14 cellular contexts compared by ENCODE assay signal in the genomic region with DNA sequence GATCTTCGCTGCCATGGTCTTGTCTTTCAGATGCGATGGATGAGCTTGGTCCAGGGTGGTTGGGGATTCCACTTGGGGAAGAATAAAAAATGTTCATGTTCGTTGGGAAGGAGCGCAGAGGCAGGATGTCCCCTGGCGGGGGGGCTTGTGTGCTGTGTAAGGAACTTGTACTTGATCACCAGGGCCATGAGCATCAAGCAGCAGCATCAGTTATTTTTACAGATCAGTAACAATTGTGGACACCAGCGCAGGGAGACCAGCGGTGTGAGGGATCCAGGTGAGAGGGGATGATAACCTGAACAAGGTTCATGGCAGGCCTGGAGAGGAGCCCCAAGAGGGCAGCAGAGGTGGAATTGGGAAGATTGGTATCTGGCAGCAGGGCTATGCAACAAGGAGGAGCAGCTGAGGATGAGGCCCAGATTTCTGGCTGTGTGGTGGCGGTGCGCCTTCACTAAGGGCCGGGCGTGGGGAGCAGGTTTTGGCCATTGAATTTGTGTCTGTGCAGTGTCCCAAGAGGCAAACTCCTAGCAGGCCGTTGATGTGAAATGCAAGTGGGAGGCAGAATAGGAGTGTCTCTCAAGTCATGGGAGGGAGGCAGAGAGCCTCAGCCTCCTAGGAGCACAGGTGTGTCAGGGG. TPM values are rescaled to one million over a fixed set of nuclear protein-coding genes. Genes with fewer than 3 reads are reported as not detected.
A peak's percentile ranks its signal among the peaks of the same experiment; 100 is the strongest.
DNase-seq lines count a peak whose midpoint lies in the region; ATAC-seq, FAIRE-seq and TF ChIP-seq lines count a peak whose summit lies in the region.
"Had no signal": no experiment of that assay in that cellular context is flagged by ENCODE, and none has a peak within 500 bp of the region (broad histone marks: within the 10 kb centered on the region; RNA-seq: fewer than 3 reads in every experiment).

No MANE protein-coding gene starts in this region.

- 0 out of 22 replicates have a peak overlapping the region, but pooled peaks of 1 of the 11 experiments have one; percentile 8 for H3K9ac ChIP-seq in BLaER1 treated with 17β-estradiol and CSF1 and Interleukin-3, amounts not matched to agents 10 nM and 100 nM
- no peak overlapping the region for H3K9ac ChIP-seq in GM12878 (ENCODE audit: control insufficient read depth, insufficient read depth, low read length)

- CTCF ChIA-PET in Calu3 (lab: Charles Lee) (interaction anchor here (0.8 to 1.2 kb wide), 2 partner anchors 38 to 59 kb away, joined by 3 to 4 read pairs; a partner anchor contains a TSS), GM12878 (lab: Yijun Ruan, JAX) (interaction anchor here (0.6 to 2.8 kb wide), 6 partner anchors 16 to 192 kb away, joined by 3 to 12 read pairs (median 8); a partner anchor contains a TSS)
- CTCF ChIA-PET in naive thymus-derived CD4-positive, alpha-beta T cell (lab: Charles Lee) = no interaction called here

- intact Hi-C loops in Calu3 (cut with micrococcal nuclease; ENCODE audit: unreplicated experiment) (loop anchor here (5.0 to 10.0 kb wide), 3 partner anchors 58 to 265 kb away; a partner anchor contains a TSS), GM12878 (cut with micrococcal nuclease; ENCODE audit: unreplicated experiment) (no loop called here)
- intact Hi-C loops in naive thymus-derived CD4-positive, alpha-beta T cell (cut with micrococcal nuclease) = loop anchor here (5.0 kb wide), 6 partner anchors 58 to 673 kb away; a partner anchor contains a TSS

- peaks cover 43% of the 10 kb centered on the region for H3K4me1 Mint-ChIP-seq in Calu3 (ENCODE audit: low read depth, unreplicated experiment)
- H3K4me1 Mint-ChIP-seq in naive thymus-derived CD4-positive, alpha-beta T cell = peaks cover 46 to 69% (median 57%) of the 10 kb centered on the region in 7 donors

- no peak for FAIRE-seq in GM12878 (lab: Jason Lieb, UNC)
- FAIRE-seq: keratinocyte had no signal

- peaks cover 53% of the 10 kb centered on the region for H3K36me3 Mint-ChIP-seq in Calu3 (ENCODE audit: insufficient read depth, unreplicated experiment)
- H3K36me3 Mint-ChIP-seq in naive thymus-derived CD4-positive, alpha-beta T cell = peaks cover 0 to 14% (median 4%) of the 10 kb centered on the region in 5 donors

- H3K9me3 ChIP-seq in BLaER1 treated with 17β-estradiol and CSF1 and Interleukin-3, amounts not matched to agents 10 nM and 100 nM (replicated peaks in 1 of 11) = no peaks in the 10 kb centered on the region
- no peaks in the 10 kb centered on the region for H3K9me3 ChIP-seq in GM12878 (replicated peaks; ENCODE audit: control insufficient read depth, insufficient read depth, low read length)
- H3K9me3 ChIP-seq in naive thymus-derived CD4-positive, alpha-beta T cell (ENCODE audit: control insufficient read depth in 2 of 3, low read length in 3 of 3) = no peaks in the 10 kb centered on the region
- H3K9me3 ChIP-seq: ascending aorta had no signal

- RAD21 ChIA-PET in GM12878 (lab: Charles Lee; ENCODE audit: unreplicated experiment) = interaction anchor here (1.1 kb wide), 1 partner anchor 38 kb away, joined by 5 read pairs; a partner anchor contains a TSS

- no peak for TF ChIP-seq EP300 in GM12878 (IDR thresholded peaks at IDR 0.05; ENCODE audit: borderline replicate concordance in 1 of 2, control insufficient read depth in 1 of 2, low read depth in 2 of 2, low read length in 2 of 2)

- no peak overlapping the region for H3K4me3 ChIP-seq in BLaER1 treated with 17β-estradiol and CSF1 and Interleukin-3, amounts not matched to agents 10 nM and 100 nM
- H3K4me3 ChIP-seq in GM12878 = peak overlapping the region; percentile 27; the same call in 1 of the 2 replicates
- no peak overlapping the region for H3K4me3 ChIP-seq in naive thymus-derived CD4-positive, alpha-beta T cell (ENCODE audit: low read length)

- no peak overlapping the region for H3K27ac ChIP-seq in BLaER1 treated with 17β-estradiol and CSF1 and Interleukin-3, amounts not matched to agents 10 nM and 100 nM
- no peak overlapping the region for H3K27ac ChIP-seq in GM12878 (ENCODE audit: control insufficient read depth, insufficient read depth)
- no peak overlapping the region for H3K27ac ChIP-seq in naive thymus-derived CD4-positive, alpha-beta T cell (ENCODE audit: low read depth, low read length)
- H3K27ac ChIP-seq: ascending aorta, RWPE1 had no signal

- H3K4me3 Mint-ChIP-seq in Calu3 (ENCODE audit: low read depth, unreplicated experiment) = peak overlapping the region; percentile 77
- peak overlapping the region; percentile 13 to 90 (median 86) for H3K4me3 Mint-ChIP-seq in naive thymus-derived CD4-positive, alpha-beta T cell

- peaks cover 1 to 45% (median 21%) of the 10 kb centered on the region in 11 experiments; a peak in 17 of 22 replicates for H3K36me3 ChIP-seq in BLaER1 treated with 17β-estradiol and CSF1 and Interleukin-3, amounts not matched to agents 10 nM and 100 nM
- H3K36me3 ChIP-seq in GM12878 (ENCODE audit: control insufficient read depth in 2 of 2, insufficient read depth in 2 of 2, low read length in 1 of 2) = peaks cover 0 to 2% of the 10 kb centered on the region in 2 experiments; a peak in 1 of 4 replicates
- H3K36me3 ChIP-seq in naive thymus-derived CD4-positive, alpha-beta T cell (ENCODE audit: control insufficient read depth in 2 of 3, insufficient read depth in 3 of 3, low read length in 3 of 3) = peaks cover 0 to 39% (median 0%) of the 10 kb centered on the region in 3 experiments

- no peak for TF ChIP-seq POLR2A in GM12878 (IDR thresholded peaks at IDR 0.05; ENCODE audit: low read depth, low read length)

- peaks cover 0 to 4% (median 0%) of the 10 kb centered on the region in 11 experiments; a peak in 3 of 22 replicates for H3K27me3 ChIP-seq in BLaER1 treated with 17β-estradiol and CSF1 and Interleukin-3, amounts not matched to agents 10 nM and 100 nM
- no peaks in the 10 kb centered on the region for H3K27me3 ChIP-seq in GM12878 (replicated peaks in 1 of 2; ENCODE audit: control insufficient read depth in 2 of 2, insufficient read depth in 2 of 2, low read length in 1 of 2)
- H3K27me3 ChIP-seq in naive thymus-derived CD4-positive, alpha-beta T cell (ENCODE audit: control insufficient read depth in 2 of 2, insufficient read depth in 2 of 2, low read length in 2 of 2) = no peaks in the 10 kb centered on the region
- H3K27me3 ChIP-seq: ascending aorta had no signal

- WGBS in GM12878 (ENCODE audit: insufficient coverage, insufficient replicate concordance, low lambda C conversion rate, missing lambda C conversion rate) = 82% methylated on average over 9 of the region's 12 CpGs

- TF ChIP-seq CTCF in Calu3 (IDR thresholded peaks at IDR 0.05; ENCODE audit: unreplicated experiment) (peak; percentile 9), GM12878 (IDR thresholded peaks at IDR 0.05 in 2 of 3, conservative IDR thresholded peaks at IDR 0.05 in 1 of 3; ENCODE audit: control insufficient read depth in 2 of 3, extremely low read depth in 1 of 3, insufficient read depth in 1 of 3, low read depth in 3 of 3, low read length in 3 of 3) (peak; percentile 5 to 14 (median 6); a peak in 2 of 6 replicates)

- ATAC-seq in GM12878 = no peak
- ATAC-seq in naive thymus-derived CD4-positive, alpha-beta T cell = no peak
- no peak for ATAC-seq in GM18867 (IDR thresholded peaks at IDR 0.05; ENCODE audit: unreplicated experiment)

- POLR2A ChIA-PET in GM12878 (lab: Charles Lee) = interaction anchor here (1.1 kb wide), 1 partner anchor 59 kb away, joined by 3 read pairs; a partner anchor contains a TSS
- POLR2A ChIA-PET in naive thymus-derived CD4-positive, alpha-beta T cell (lab: Charles Lee) = interaction anchor here (0.6 to 7.0 kb wide), 3 partner anchors 19 to 38 kb away, joined by 3 to 48 read pairs (median 3); no protein-coding TSS in a partner anchor

- H3K4me1 ChIP-seq in BLaER1 treated with 17β-estradiol and CSF1 and Interleukin-3, amounts not matched to agents 10 nM and 100 nM = peaks cover 24 to 69% (median 64%) of the 10 kb centered on the region in 10 experiments
- peaks cover 12% of the 10 kb centered on the region for H3K4me1 ChIP-seq in GM12878 (ENCODE audit: control insufficient read depth, insufficient read depth, low read length)
- peaks cover 37 to 46% of the 10 kb centered on the region in 2 donors for H3K4me1 ChIP-seq in naive thymus-derived CD4-positive, alpha-beta T cell (ENCODE audit: control insufficient read depth in 2 of 2, insufficient read depth in 2 of 2, low read length in 2 of 2)

- no peaks in the 10 kb centered on the region for H3K27me3 Mint-ChIP-seq in Calu3 (ENCODE audit: unreplicated experiment)
- no peaks in the 10 kb centered on the region for H3K27me3 Mint-ChIP-seq in naive thymus-derived CD4-positive, alpha-beta T cell

- no peaks in the 10 kb centered on the region for H3K9me3 Mint-ChIP-seq in Calu3 (ENCODE audit: low read depth, unreplicated experiment)
- H3K9me3 Mint-ChIP-seq in naive thymus-derived CD4-positive, alpha-beta T cell = no peaks in the 10 kb centered on the region

- in situ Hi-C loops in GM12878 (cut with MboI) = no loop called here

- no peak for DNase-seq in Calu3
- no peak for DNase-seq in GM12878 (ENCODE audit: low read depth, low spot score)
- DNase-seq in naive thymus-derived CD4-positive, alpha-beta T cell = no peak
- DNase-seq in activated CD8-positive, alpha-beta memory T cell treated with anti-CD3 and anti-CD28 coated beads, Interleukin-2, amount 50 U/mL, for 4 hours = no peak
- no peak for DNase-seq in AML-193 (lab: John Stamatoyannopoulos, UW)
- no peak for DNase-seq in NCI-H187 (lab: John Stamatoyannopoulos, UW)
- DNase-seq: effector memory CD4-positive, alpha-beta T cell; foreskin melanocyte; NCI-H1436 had no signal

- no peak for TF ChIP-seq RAD21 in GM12878 (IDR thresholded peaks at IDR 0.05; ENCODE audit: insufficient read depth, low read depth, low read length)

- H2AFZ ChIP-seq in GM12878 (ENCODE audit: control insufficient read depth, low read depth, low read length) = no peak overlapping the region

- peak overlapping the region; percentile 22 for H3K27ac Mint-ChIP-seq in Calu3 (ENCODE audit: unreplicated experiment)
- H3K27ac Mint-ChIP-seq in naive thymus-derived CD4-positive, alpha-beta T cell = peak overlapping the region in 8 of 9 donors; percentile 4 to 88 (median 58)

- peak overlapping the region in 10 of 11 experiments; percentile 7 to 100 (median 100); a peak in 19 of 22 replicates for H3K4me2 ChIP-seq in BLaER1 treated with 17β-estradiol and CSF1 and Interleukin-3, amounts not matched to agents 10 nM and 100 nM
- H3K4me2 ChIP-seq in GM12878 (ENCODE audit: control insufficient read depth, insufficient read depth) = peak overlapping the region; percentile 61

- peaks cover 27% of the 10 kb centered on the region for H3K79me2 ChIP-seq in GM12878 (ENCODE audit: control insufficient read depth, insufficient read depth, low read length)

- H4K20me1 ChIP-seq in BLaER1 treated with 17β-estradiol and CSF1 and Interleukin-3, amounts not matched to agents 10 nM and 100 nM = peaks cover 50 to 86% (median 80%) of the 10 kb centered on the region in 11 experiments; a peak in 20 of 22 replicates
- H4K20me1 ChIP-seq in GM12878 (ENCODE audit: control insufficient read depth, insufficient read depth) = peaks cover 5% of the 10 kb centered on the region; the same call in 1 of the 2 replicates

- BruUV-seq in Calu3 (replicated peaks; lab: Mats Ljungman, UMichigan) (no TSS peak), GM12878 (replicated peaks; lab: Mats Ljungman, UMichigan) (no TSS peak)

- SMC1A ChIA-PET in GM12878 (lab: Charles Lee; ENCODE audit: uncharacterized antibody, unreplicated experiment) = interaction anchor here (0.9 to 2.2 kb wide), 7 partner anchors 22 to 136 kb away, joined by 3 to 7 read pairs (median 4); a partner anchor contains a TSS

RNA-seq across cellular contexts. Expression of a gene that starts 3.9 kb away (rescaled TPM):
- total RNA-seq in Calu3 (2022) = 22.5 and 25.1 TPM in 2 replicates
- 20.3 and 22.8 TPM in 2 replicates for total RNA-seq in GM12878 (2013; cell fraction: nucleolus; rRNA removed)
- 4.0 and 4.7 TPM in 2 replicates for total RNA-seq in GM12878 (2014; rRNA removed)
- 2.8 and 3.2 TPM in 2 replicates for total RNA-seq in GM12878 (2014; rRNA removed; fragmentation: Illumina TruSeq; extraction: Trizol)
- 14.3 and 14.9 TPM in 2 replicates for total RNA-seq in GM12878 (2021)
- polyA plus RNA-seq in GM12878 (2011; ENCODE audit: low read depth) = 3.6 TPM
- polyA plus RNA-seq in GM12878 (2011; rRNA removed) = 3.2 and 9.6 TPM in 2 replicates
- 12.6 and 16.8 TPM in 2 replicates for polyA plus RNA-seq in GM12878 (2011; cell fraction: cytosol; rRNA removed)
- polyA plus RNA-seq in GM12878 (2011; cell fraction: nucleus; rRNA removed) = 28.6 and 33.7 TPM in 2 replicates
- 7.6 and 8.5 TPM in 2 replicates for polyA plus RNA-seq in GM12878 (2012)
- polyA plus RNA-seq in GM12878 (2014; fragmentation: Illumina TruSeq; extraction: Trizol) = 1.8 and 7.9 TPM in 2 replicates
- polyA plus RNA-seq in GM12878 (2014; fragmentation: Nextera tagmentation; extraction: Ambion mirVana) = 1 to 10 TPM in 1 of 2 experiments, under 1 TPM in 1; 0.72 to 1.9 TPM
- polyA plus RNA-seq in GM12878 (2014; rRNA removed) = 7.6 and 9.5 TPM in 2 replicates
- 1 to 10 TPM; 2.6 to 3.0 TPM for polyA plus RNA-seq in GM12878 (2016; fragmentation: Nextera tagmentation; extraction: Ambion mirVana)
- polyA minus RNA-seq in GM12878 (2011; rRNA and poly(A)+ RNA removed) = 15.1 and 29.7 TPM in 2 replicates
- polyA minus RNA-seq in GM12878 (2011; cell fraction: cytosol; rRNA and poly(A)+ RNA removed) = 14.7 and 16.7 TPM in 2 replicates
- 10.8 and 21.8 TPM in 2 replicates for polyA minus RNA-seq in GM12878 (2011; cell fraction: nucleus; rRNA and poly(A)+ RNA removed)
- 10 to 100 TPM; 32.1 to 51.5 (median 44.6) TPM for total RNA-seq in naive thymus-derived CD4-positive, alpha-beta T cell
- polyA plus RNA-seq in naive thymus-derived CD4-positive, alpha-beta T cell = 1 to 10 TPM; 4.0 to 5.8 TPM

RNA-seq across cellular contexts. Expression of a gene that starts 23.8 kb away (rescaled TPM):
- 6.5 and 7.5 TPM in 2 replicates for total RNA-seq in Calu3 (2022)
- total RNA-seq in GM12878 (2013; cell fraction: nucleolus; rRNA removed) = 12.3 and 15.0 TPM in 2 replicates
- total RNA-seq in GM12878 (2014; rRNA removed) = 2.7 and 3.3 TPM in 2 replicates
- total RNA-seq in GM12878 (2014; rRNA removed; fragmentation: Illumina TruSeq; extraction: Trizol) = 2.6 and 2.8 TPM in 2 replicates
- total RNA-seq in GM12878 (2021) = 3.5 and 3.9 TPM in 2 replicates
- polyA plus RNA-seq in GM12878 (2011; ENCODE audit: low read depth) = 1.00 TPM
- polyA plus RNA-seq in GM12878 (2011; rRNA removed) = 1.7 and 2.3 TPM in 2 replicates
- polyA plus RNA-seq in GM12878 (2011; cell fraction: cytosol; rRNA removed) = 1.1 and 2.2 TPM in 2 replicates
- polyA plus RNA-seq in GM12878 (2011; cell fraction: nucleus; rRNA removed) = 17.6 and 25.2 TPM in 2 replicates
- polyA plus RNA-seq in GM12878 (2012) = 2.0 and 2.6 TPM in 2 replicates
- polyA plus RNA-seq in GM12878 (2014; fragmentation: Illumina TruSeq; extraction: Trizol) = 1.5 and 2.0 TPM in 2 replicates
- under 1 TPM; 0.34 to 0.77 TPM for polyA plus RNA-seq in GM12878 (2014; fragmentation: Nextera tagmentation; extraction: Ambion mirVana)
- 5.3 and 6.2 TPM in 2 replicates for polyA plus RNA-seq in GM12878 (2014; rRNA removed)
- polyA plus RNA-seq in GM12878 (2016; fragmentation: Nextera tagmentation; extraction: Ambion mirVana) = 1 to 10 TPM; 2.6 to 2.8 TPM
- 1.6 and 1.9 TPM in 2 replicates for polyA minus RNA-seq in GM12878 (2011; rRNA and poly(A)+ RNA removed)
- 0.94 TPM in 1 of 2 replicates, not detected in the other for polyA minus RNA-seq in GM12878 (2011; cell fraction: cytosol; rRNA and poly(A)+ RNA removed)
- 3.1 and 4.7 TPM in 2 replicates for polyA minus RNA-seq in GM12878 (2011; cell fraction: nucleus; rRNA and poly(A)+ RNA removed)
- 10 to 100 TPM in 4 of 5 experiments, 1 to 10 TPM in 1; 9.4 to 19.8 (median 17.8) TPM for total RNA-seq in naive thymus-derived CD4-positive, alpha-beta T cell
- polyA plus RNA-seq in naive thymus-derived CD4-positive, alpha-beta T cell = under 1 TPM; 0.64 to 0.87 TPM

RNA-seq across cellular contexts. Expression of a gene that starts 37.8 kb away (rescaled TPM):
- total RNA-seq in Calu3 (2022) (12.2 and 14.1 TPM in 2 replicates), GM12878 (2014; rRNA removed) (30.0 and 32.1 TPM in 2 replicates), GM12878 (2014; rRNA removed; fragmentation: Illumina TruSeq; extraction: Trizol) (11.2 and 11.5 TPM in 2 replicates), GM12878 (2021) (23.0 and 24.9 TPM in 2 replicates)
- total RNA-seq in GM12878 (2013; cell fraction: nucleolus; rRNA removed) = 24.3 and 25.0 TPM in 2 replicates
- 8.5 TPM for polyA plus RNA-seq in GM12878 (2011; ENCODE audit: low read depth)
- polyA plus RNA-seq in GM12878 (2011; rRNA removed) (9.1 and 18.6 TPM in 2 replicates), GM12878 (2014; fragmentation: Illumina TruSeq; extraction: Trizol) (1.8 and 7.4 TPM in 2 replicates), GM12878 (2014; fragmentation: Nextera tagmentation; extraction: Ambion mirVana) (10 to 100 TPM; 18.0 to 22.5 TPM), GM12878 (2014; rRNA removed) (31.8 and 37.9 TPM in 2 replicates), GM12878 (2016; fragmentation: Nextera tagmentation; extraction: Ambion mirVana) (10 to 100 TPM; 30.3 to 36.2 TPM)
- polyA plus RNA-seq in GM12878 (2011; cell fraction: cytosol; rRNA removed) = 18.4 and 28.0 TPM in 2 replicates
- polyA plus RNA-seq in GM12878 (2011; cell fraction: nucleus; rRNA removed) = 25.2 and 29.1 TPM in 2 replicates
- polyA plus RNA-seq in GM12878 (2012) = 16.2 and 19.1 TPM in 2 replicates
- 7.2 and 13.4 TPM in 2 replicates for polyA minus RNA-seq in GM12878 (2011; rRNA and poly(A)+ RNA removed)
- 4.2 and 4.8 TPM in 2 replicates for polyA minus RNA-seq in GM12878 (2011; cell fraction: cytosol; rRNA and poly(A)+ RNA removed)
- 4.8 and 9.9 TPM in 2 replicates for polyA minus RNA-seq in GM12878 (2011; cell fraction: nucleus; rRNA and poly(A)+ RNA removed)
- 10 to 100 TPM; 12.0 to 38.4 (median 16.4) TPM for total RNA-seq in naive thymus-derived CD4-positive, alpha-beta T cell
- polyA plus RNA-seq in naive thymus-derived CD4-positive, alpha-beta T cell = 10 to 100 TPM; 15.6 to 19.9 TPM

RNA-seq across cellular contexts. Expression of a gene that starts 49.9 kb away (rescaled TPM):
- 23.8 and 25.3 TPM in 2 replicates for total RNA-seq in Calu3 (2022)
- 47.1 and 54.6 TPM in 2 replicates for total RNA-seq in GM12878 (2013; cell fraction: nucleolus; rRNA removed)
- 15.8 and 16.5 TPM in 2 replicates for total RNA-seq in GM12878 (2014; rRNA removed)
- total RNA-seq in GM12878 (2014; rRNA removed; fragmentation: Illumina TruSeq; extraction: Trizol) = 6.3 and 7.2 TPM in 2 replicates
- total RNA-seq in GM12878 (2021) = 21.6 and 26.1 TPM in 2 replicates
- polyA plus RNA-seq in GM12878 (2011; ENCODE audit: low read depth) = 4.8 TPM
- 10.6 and 20.8 TPM in 2 replicates for polyA plus RNA-seq in GM12878 (2011; rRNA removed)
- 19.6 and 26.6 TPM in 2 replicates for polyA plus RNA-seq in GM12878 (2011; cell fraction: cytosol; rRNA removed)
- polyA plus RNA-seq in GM12878 (2011; cell fraction: nucleus; rRNA removed) = 81.6 and 88.9 TPM in 2 replicates
- polyA plus RNA-seq in GM12878 (2012) = 10.6 and 12.7 TPM in 2 replicates
- 3.8 and 6.5 TPM in 2 replicates for polyA plus RNA-seq in GM12878 (2014; fragmentation: Illumina TruSeq; extraction: Trizol)
- polyA plus RNA-seq in GM12878 (2014; fragmentation: Nextera tagmentation; extraction: Ambion mirVana) = under 1 TPM; 0.06 to 0.18 TPM
- 17.5 and 18.0 TPM in 2 replicates for polyA plus RNA-seq in GM12878 (2014; rRNA removed)
- polyA plus RNA-seq in GM12878 (2016; fragmentation: Nextera tagmentation; extraction: Ambion mirVana) = 1 to 10 TPM; 5.3 to 6.4 TPM
- polyA minus RNA-seq in GM12878 (2011; rRNA and poly(A)+ RNA removed) = 26.9 and 31.0 TPM in 2 replicates
- polyA minus RNA-seq in GM12878 (2011; cell fraction: cytosol; rRNA and poly(A)+ RNA removed) = 13.6 and 15.0 TPM in 2 replicates
- polyA minus RNA-seq in GM12878 (2011; cell fraction: nucleus; rRNA and poly(A)+ RNA removed) = 14.1 and 24.3 TPM in 2 replicates
- 10 to 100 TPM; 33.5 to 74.7 (median 44.1) TPM for total RNA-seq in naive thymus-derived CD4-positive, alpha-beta T cell
- 1 to 10 TPM; 3.1 to 5.1 TPM for polyA plus RNA-seq in naive thymus-derived CD4-positive, alpha-beta T cell

RNA-seq across cellular contexts. Expression of a gene that starts 59.3 kb away (rescaled TPM):
- total RNA-seq in Calu3 (2022) (17.6 and 22.3 TPM in 2 replicates), GM12878 (2014; rRNA removed) (6.6 and 9.0 TPM in 2 replicates), GM12878 (2014; rRNA removed; fragmentation: Illumina TruSeq; extraction: Trizol) (6.4 and 7.2 TPM in 2 replicates), GM12878 (2021) (13.8 and 14.4 TPM in 2 replicates)
- total RNA-seq in GM12878 (2013; cell fraction: nucleolus; rRNA removed) = 38.9 and 42.1 TPM in 2 replicates
- 7.6 TPM for polyA plus RNA-seq in GM12878 (2011; ENCODE audit: low read depth)
- polyA plus RNA-seq in GM12878 (2011; rRNA removed) (5.3 and 10.1 TPM in 2 replicates), GM12878 (2014; fragmentation: Illumina TruSeq; extraction: Trizol) (12.6 and 13.7 TPM in 2 replicates), GM12878 (2014; fragmentation: Nextera tagmentation; extraction: Ambion mirVana) (1 to 10 TPM; 2.4 to 2.8 TPM), GM12878 (2014; rRNA removed) (10.1 and 10.4 TPM in 2 replicates), GM12878 (2016; fragmentation: Nextera tagmentation; extraction: Ambion mirVana) (1 to 10 TPM; 2.7 to 7.2 TPM)
- 13.4 and 15.7 TPM in 2 replicates for polyA plus RNA-seq in GM12878 (2011; cell fraction: cytosol; rRNA removed)
- polyA plus RNA-seq in GM12878 (2011; cell fraction: nucleus; rRNA removed) = 14.4 and 17.6 TPM in 2 replicates
- 11.7 and 18.3 TPM in 2 replicates for polyA plus RNA-seq in GM12878 (2012)
- 16.5 and 23.7 TPM in 2 replicates for polyA minus RNA-seq in GM12878 (2011; rRNA and poly(A)+ RNA removed)
- 8.3 and 10.2 TPM in 2 replicates for polyA minus RNA-seq in GM12878 (2011; cell fraction: cytosol; rRNA and poly(A)+ RNA removed)
- 10.4 and 13.0 TPM in 2 replicates for polyA minus RNA-seq in GM12878 (2011; cell fraction: nucleus; rRNA and poly(A)+ RNA removed)
- total RNA-seq in naive thymus-derived CD4-positive, alpha-beta T cell = 1 to 10 TPM; 4.6 to 9.5 (median 5.5) TPM
- polyA plus RNA-seq in naive thymus-derived CD4-positive, alpha-beta T cell = 1 to 10 TPM; 1.4 to 2.0 TPM
